ENCODE assay signal across 31 cellular contexts in genomic region chr1:179445593-179445992, GRCh38.
"Had no signal": no experiment of that assay in that cellular context is flagged by ENCODE, and none has a peak within 500 bp of the region (broad histone marks: within the 10 kb centered on the region; RNA-seq: fewer than 3 reads in every experiment).

No MANE protein-coding gene starts in this region.

- H3K9me3 Mint-ChIP-seq: naive thymus-derived CD8-positive, alpha-beta T cell; natural killer cell treated with Interleukin-12 subunit alpha and Interleukin-12 subunit beta and Interleukin-15 and Interleukin-18, amount 100 ng/mL, for 72 hours; neural progenitor cell; stimulated activated memory B cell treated with anti-CD40 and anti-IgM and Interleukin-4, amounts not matched to agents 10 μg/mL and 1 μg/mL and 100 μg/mL, for 72 hours; stimulated activated naive CD8-positive, alpha-beta T cell treated with anti-CD3 and anti-CD28 coated beads, Interleukin-15, amount 100 ng/mL, for 72 hours had no signal

- H3K4me2 ChIP-seq: neural progenitor cell, smooth muscle cell had no signal

- H3K79me2 ChIP-seq: parathyroid adenoma had no signal

- H3K4me1 Mint-ChIP-seq: naive thymus-derived CD8-positive, alpha-beta T cell; neural progenitor cell; stimulated activated memory B cell treated with anti-CD40 and anti-IgM and Interleukin-4, amounts not matched to agents 10 μg/mL and 1 μg/mL and 100 μg/mL, for 72 hours; stimulated activated naive CD8-positive, alpha-beta T cell treated with anti-CD3 and anti-CD28 coated beads, Interleukin-15, amount 100 ng/mL, for 72 hours had no signal

- H3K27ac Mint-ChIP-seq: naive thymus-derived CD8-positive, alpha-beta T cell; natural killer cell treated with Interleukin-12 subunit alpha and Interleukin-12 subunit beta and Interleukin-15 and Interleukin-18, amount 100 ng/mL, for 72 hours; neural progenitor cell; progenitor cell of endocrine pancreas; stimulated activated memory B cell treated with anti-CD40 and anti-IgM and Interleukin-4, amounts not matched to agents 10 μg/mL and 1 μg/mL and 100 μg/mL, for 72 hours; stimulated activated naive CD8-positive, alpha-beta T cell treated with anti-CD3 and anti-CD28 coated beads, Interleukin-15, amount 100 ng/mL, for 72 hours had no signal

- H3K4me3 Mint-ChIP-seq: naive thymus-derived CD8-positive, alpha-beta T cell; natural killer cell treated with Interleukin-12 subunit alpha and Interleukin-12 subunit beta and Interleukin-15 and Interleukin-18, amount 100 ng/mL, for 72 hours; neural progenitor cell; stimulated activated memory B cell treated with anti-CD40 and anti-IgM and Interleukin-4, amounts not matched to agents 10 μg/mL and 1 μg/mL and 100 μg/mL, for 72 hours; stimulated activated naive CD8-positive, alpha-beta T cell treated with anti-CD3 and anti-CD28 coated beads, Interleukin-15, amount 100 ng/mL, for 72 hours had no signal

- H3K27ac ChIP-seq: neural progenitor cell, ovary, parathyroid adenoma, psoas muscle, skin epidermis, spleen, suprapubic skin, testis, tibial artery, upper lobe of left lung, vagina had no signal

- H3K27me3 ChIP-seq: neural progenitor cell, ovary, spleen, suprapubic skin, testis, tibial artery, upper lobe of left lung, vagina had no signal

- H3K36me3 ChIP-seq: neural progenitor cell, ovary, spleen, suprapubic skin, tibial artery, upper lobe of left lung, vagina had no signal

- H3K4me1 ChIP-seq: neural progenitor cell, parathyroid adenoma, psoas muscle, spleen, suprapubic skin, testis, tibial artery, upper lobe of left lung, vagina had no signal

- H3K36me3 Mint-ChIP-seq: naive thymus-derived CD8-positive, alpha-beta T cell; natural killer cell treated with Interleukin-12 subunit alpha and Interleukin-12 subunit beta and Interleukin-15 and Interleukin-18, amount 100 ng/mL, for 72 hours; neural progenitor cell; stimulated activated memory B cell treated with anti-CD40 and anti-IgM and Interleukin-4, amounts not matched to agents 10 μg/mL and 1 μg/mL and 100 μg/mL, for 72 hours had no signal

- DNase-seq: naive thymus-derived CD8-positive, alpha-beta T cell; occipital lobe; ovary; posterior cingulate gyrus; psoas muscle; right cardiac atrium; spleen; stimulated activated CD4-positive, alpha-beta T cell treated with anti-CD3 and anti-CD28 coated beads, Interleukin-12 subunit alpha, Interleukin-12 subunit beta, amount 100 ng/mL, for 4 hours; stimulated activated CD4-positive, alpha-beta T cell treated with anti-CD3 and anti-CD28 coated beads, Interleukin-1b, Interleukin-23, amount 100 ng/mL, for 48 hours; stimulated activated CD4-positive, alpha-beta T cell treated with anti-CD3 and anti-CD28 coated beads, Interleukin-4, amount 100 ng/mL, for 1 hour; stimulated activated CD4-positive, alpha-beta T cell treated with anti-CD3 and anti-CD28 coated beads, Interleukin-4, amount 100 ng/mL, for 4 hours; stimulated activated CD8-positive, alpha-beta memory T cell treated with anti-CD3 and anti-CD28 coated beads, Interleukin-4, amount 100 ng/mL, for 48 hours; stimulated activated naive CD4-positive, alpha-beta T cell; stimulated activated naive CD8-positive, alpha-beta T cell treated with anti-CD3 and anti-CD28 coated beads, Interleukin-15, amount 100 ng/mL, for 72 hours; stimulated activated naive CD8-positive, alpha-beta T cell treated with anti-CD3 and anti-CD28 coated beads, Interleukin-15, Interleukin-2, amounts not matched to agents 100 U/mL and 50 U/mL, for 24 hours; substantia nigra; testis; tibial artery; trophoblast cell; upper lobe of left lung had no signal

- H3K9ac ChIP-seq: neural progenitor cell, parathyroid adenoma had no signal

- H3K4me3 ChIP-seq: neural progenitor cell, ovary, psoas muscle, skin epidermis, smooth muscle cell, spleen, suprapubic skin, testis, tibial artery, upper lobe of left lung, vagina had no signal

- ATAC-seq: naive thymus-derived CD8-positive, alpha-beta T cell; natural killer cell treated with Interleukin-12 subunit alpha and Interleukin-12 subunit beta and Interleukin-15 and Interleukin-18, amount 100 ng/mL, for 72 hours; psoas muscle; right cardiac atrium; sciatic nerve; stimulated activated memory B cell treated with anti-CD40 and anti-IgM and Interleukin-4, amounts not matched to agents 10 μg/mL and 1 μg/mL and 100 μg/mL, for 72 hours; stimulated activated naive CD8-positive, alpha-beta T cell treated with anti-CD3 and anti-CD28 coated beads, Interleukin-15, amount 100 ng/mL, for 72 hours; stimulated activated naive CD8-positive, alpha-beta T cell treated with anti-CD3 and anti-CD28 coated beads, Interleukin-15, Interleukin-2, amounts not matched to agents 100 U/mL and 50 U/mL, for 24 hours had no signal

- FAIRE-seq: urothelium cell line had no signal

- H3K9me3 ChIP-seq: ovary, psoas muscle, spleen, suprapubic skin, testis, tibial artery, upper lobe of left lung, vagina had no signal

- H3K27me3 Mint-ChIP-seq: progenitor cell of endocrine pancreas; stimulated activated naive CD8-positive, alpha-beta T cell treated with anti-CD3 and anti-CD28 coated beads, Interleukin-15, amount 100 ng/mL, for 72 hours had no signal

- H2AFZ ChIP-seq: neural progenitor cell, parathyroid adenoma had no signal
